In the genomic region with DNA sequence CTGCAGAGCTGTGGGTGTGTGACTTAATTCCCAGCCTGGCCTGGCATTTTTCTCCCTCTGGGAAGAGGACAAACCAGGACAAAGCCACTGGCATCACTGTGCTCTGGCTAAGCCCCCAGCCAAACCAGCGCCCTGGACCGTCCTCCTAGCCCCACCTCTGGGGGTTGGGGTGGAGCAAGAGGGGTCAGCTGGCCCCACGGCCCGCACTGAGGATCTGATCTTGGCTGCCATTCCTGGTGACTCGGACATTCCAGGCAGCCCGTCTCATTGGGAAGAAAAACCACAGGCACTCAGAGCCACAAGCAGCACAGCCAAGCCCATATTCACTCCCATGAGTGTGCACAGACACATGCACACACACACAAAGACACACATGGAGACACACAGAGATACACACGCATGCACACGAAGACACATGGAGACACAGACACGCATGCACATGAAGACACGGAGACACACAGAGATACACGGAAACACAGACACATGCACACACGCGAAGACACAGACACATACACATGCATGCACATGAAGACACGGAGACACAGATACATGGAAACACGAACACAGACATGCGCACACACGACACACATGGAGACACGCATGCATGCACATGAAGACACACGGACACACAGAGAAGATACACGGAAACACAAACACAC, we compare ENCODE assay signal across 9 cellular contexts. TPM values are rescaled to one million over a fixed set of nuclear protein-coding genes. Genes with fewer than 3 reads are reported as not detected.
DNase-seq lines count a peak whose midpoint lies in the region; ATAC-seq, FAIRE-seq and TF ChIP-seq lines count a peak whose summit lies in the region.
"Had no signal": no experiment of that assay in that cellular context is flagged by ENCODE, and none has a peak within 500 bp of the region (broad histone marks: within the 10 kb centered on the region; RNA-seq: fewer than 3 reads in every experiment).

No MANE protein-coding gene starts in this region.

- H3K4me3 ChIP-seq in endodermal cell (ENCODE audit: low read length) = no peak overlapping the region
- no peak overlapping the region for H3K4me3 ChIP-seq in mesodermal cell (ENCODE audit: extremely low read depth, insufficient read depth, low read length, poor library complexity, severe bottlenecking)
- H3K4me3 ChIP-seq in vagina = peak overlapping the region in 1 of 2 donors; percentile 14

- H3K4me3 Mint-ChIP-seq in endodermal cell = no peak overlapping the region
- H3K4me3 Mint-ChIP-seq: activated naive CD8-positive, alpha-beta T cell treated with anti-CD3 and anti-CD28 coated beads, Interleukin-2, amount 10 ng/mL, durations not matched to agents 7 days and 5 days had no signal

- H3K9ac ChIP-seq in endodermal cell (ENCODE audit: extremely low read depth, low read length, poor library complexity, severe bottlenecking) = no peak overlapping the region
- H3K9ac ChIP-seq: parathyroid adenoma had no signal

- H3K27ac Mint-ChIP-seq in endodermal cell = peak overlapping the region; percentile 39
- H3K27ac Mint-ChIP-seq: activated naive CD8-positive, alpha-beta T cell treated with anti-CD3 and anti-CD28 coated beads, Interleukin-2, amount 10 ng/mL, durations not matched to agents 7 days and 5 days had no signal

- peak; percentile 95 for DNase-seq in M059J (ENCODE audit: low read depth)
- DNase-seq in endodermal cell = peak; percentile 81
- no peak for DNase-seq in vagina (ENCODE audit: extremely low spot score in 2 of 2)
- DNase-seq in frontal cortex (ENCODE audit: low spot score in 2 of 2) = no peak
- DNase-seq in stimulated activated naive CD4-positive, alpha-beta T cell treated with Interleukin-2 at 50 U/mL for 16 hours (lab: John Stamatoyannopoulos, UW) = no peak
- DNase-seq: activated naive CD8-positive, alpha-beta T cell treated with anti-CD3 and anti-CD28 coated beads, Interleukin-2, amount 10 ng/mL, durations not matched to agents 7 days and 5 days had no signal

- no peak for TF ChIP-seq POLR2A in vagina (IDR thresholded peaks at IDR 0.05)

- no peak for TF ChIP-seq CTCF in endodermal cell (conservative IDR thresholded peaks at IDR 0.05)
- no peak for TF ChIP-seq CTCF in vagina (IDR thresholded peaks at IDR 0.05)

- no peaks in the 10 kb centered on the region for H3K9me3 Mint-ChIP-seq in endodermal cell
- H3K9me3 Mint-ChIP-seq: activated naive CD8-positive, alpha-beta T cell treated with anti-CD3 and anti-CD28 coated beads, Interleukin-2, amount 10 ng/mL, durations not matched to agents 7 days and 5 days had no signal

- H3K36me3 Mint-ChIP-seq in endodermal cell (ENCODE audit: low read depth) = no peaks in the 10 kb centered on the region
- H3K36me3 Mint-ChIP-seq: activated naive CD8-positive, alpha-beta T cell treated with anti-CD3 and anti-CD28 coated beads, Interleukin-2, amount 10 ng/mL, durations not matched to agents 7 days and 5 days had no signal

- intact Hi-C loops in vagina (cut with DNase I) = no loop called here

- ATAC-seq in HG03097 (IDR thresholded peaks at IDR 0.05; ENCODE audit: low FRiP score, unreplicated experiment) = no peak

- no peak overlapping the region for H3K27ac ChIP-seq in endodermal cell (ENCODE audit: low read depth, low read length)
- H3K27ac ChIP-seq in mesodermal cell (ENCODE audit: low read depth, low read length, severe bottlenecking) = peak overlapping the region; percentile 97
- peak overlapping the region; percentile 92 for H3K27ac ChIP-seq in vagina
- H3K27ac ChIP-seq: parathyroid adenoma had no signal

- H3K36me3 ChIP-seq in endodermal cell (ENCODE audit: control insufficient read depth, insufficient read depth, low read length) = no peaks in the 10 kb centered on the region
- H3K36me3 ChIP-seq in mesodermal cell (ENCODE audit: control insufficient read depth, insufficient read depth, low read length) = no peaks in the 10 kb centered on the region
- no peaks in the 10 kb centered on the region for H3K36me3 ChIP-seq in vagina

- no peak for FAIRE-seq in frontal cortex (lab: Jason Lieb, UNC)

- H3K9me3 ChIP-seq in endodermal cell (ENCODE audit: control insufficient read depth, low read length) (no peaks in the 10 kb centered on the region), mesodermal cell (ENCODE audit: control insufficient read depth, low read length) (no peaks in the 10 kb centered on the region), vagina (no peaks in the 10 kb centered on the region)

- H3K4me1 ChIP-seq in endodermal cell (ENCODE audit: control insufficient read depth, insufficient read depth, low read length) = peaks cover 3% of the 10 kb centered on the region
- peaks cover 39% of the 10 kb centered on the region for H3K4me1 ChIP-seq in mesodermal cell (ENCODE audit: control insufficient read depth, insufficient read depth, low read length, poor library complexity, severe bottlenecking)
- H3K4me1 ChIP-seq in vagina = peaks cover 67% of the 10 kb centered on the region
- H3K4me1 ChIP-seq: parathyroid adenoma had no signal

- no peaks in the 10 kb centered on the region for H3K27me3 ChIP-seq in endodermal cell (ENCODE audit: control insufficient read depth, insufficient read depth, low read length, poor library complexity, severe bottlenecking)
- H3K27me3 ChIP-seq in vagina = no peaks in the 10 kb centered on the region

- H3K27me3 Mint-ChIP-seq in endodermal cell (ENCODE audit: insufficient read depth) = peaks cover 8% of the 10 kb centered on the region

- 89 to 90% methylated on average over 14 to 20 of the region's 20 CpGs for WGBS in endodermal cell (ENCODE audit: insufficient coverage in 1 of 2, insufficient read length in 1 of 2), 2 experiments
- 62 to 68% methylated on average over 17 to 19 of the region's 20 CpGs for WGBS in mesodermal cell (ENCODE audit: insufficient coverage in 2 of 2), 2 experiments

- peaks cover 20% of the 10 kb centered on the region for H3K4me1 Mint-ChIP-seq in endodermal cell

RNA-seq across cellular contexts. Expression of gene MXRA8, which starts 2.3 kb away (rescaled TPM):
- total RNA-seq in M059J (2014; rRNA removed; shearing (Covaris generic)) = 0.25 and 2.6 TPM in 2 replicates
- 10 to 100 TPM; 28.3 to 29.2 TPM for total RNA-seq in endodermal cell
- 144 TPM for polyA plus RNA-seq in endodermal cell (2013, experiment 1 of 2)
- polyA plus RNA-seq in endodermal cell (2013, experiment 2 of 2) = 128 TPM
- 234 TPM for polyA plus RNA-seq in mesodermal cell (2013, experiment 1 of 2)
- polyA plus RNA-seq in mesodermal cell (2013, experiment 2 of 2) = 205 TPM
- 136 TPM for total RNA-seq in vagina
- total RNA-seq in frontal cortex = 10.2 TPM

RNA-seq across cellular contexts. Expression of gene DVL1, which starts 11.4 kb away (rescaled TPM):
- total RNA-seq in M059J (2014; rRNA removed; shearing (Covaris generic)) = 22.4 and 34.5 TPM in 2 replicates
- 10 to 100 TPM; 71.9 to 73.3 TPM for total RNA-seq in endodermal cell
- polyA plus RNA-seq in endodermal cell (2013, experiment 1 of 2) = 56.7 TPM
- 48.1 TPM for polyA plus RNA-seq in endodermal cell (2013, experiment 2 of 2)
- 41.8 TPM for polyA plus RNA-seq in mesodermal cell (2013, experiment 1 of 2)
- 32.0 TPM for polyA plus RNA-seq in mesodermal cell (2013, experiment 2 of 2)
- 72.4 TPM for total RNA-seq in vagina
- total RNA-seq in frontal cortex = 65.2 TPM

RNA-seq across cellular contexts. Expression of gene AURKAIP1, which starts 14.4 kb away (rescaled TPM):
- total RNA-seq in M059J (2014; rRNA removed; shearing (Covaris generic)) = 141 and 178 TPM in 2 replicates
- total RNA-seq in endodermal cell (100 to 1,000 TPM; 159 to 162 TPM), vagina (94.5 TPM), frontal cortex (31.0 TPM)
- polyA plus RNA-seq in endodermal cell (2013, experiment 1 of 2) = 82.4 TPM
- 74.8 TPM for polyA plus RNA-seq in endodermal cell (2013, experiment 2 of 2)
- polyA plus RNA-seq in mesodermal cell (2013, experiment 1 of 2) = 103 TPM
- 83.9 TPM for polyA plus RNA-seq in mesodermal cell (2013, experiment 2 of 2)

RNA-seq across cellular contexts. Expression of gene TAS1R3, which starts 29.6 kb away (rescaled TPM):
- total RNA-seq in M059J (2014; rRNA removed; shearing (Covaris generic)) = not detected in 2 replicates
- total RNA-seq in endodermal cell = under 1 TPM; 0.09 to 0.35 TPM
- 0.21 TPM for polyA plus RNA-seq in endodermal cell (2013, experiment 1 of 2)
- polyA plus RNA-seq in endodermal cell (2013, experiment 2 of 2) = 0.21 TPM
- 0.11 TPM for polyA plus RNA-seq in mesodermal cell (2013, experiment 1 of 2)
- polyA plus RNA-seq in mesodermal cell (2013, experiment 2 of 2) = 0.10 TPM
- 0.74 TPM for total RNA-seq in vagina
- 0.41 TPM for total RNA-seq in frontal cortex

RNA-seq across cellular contexts. Expression of gene CPTP, which starts 36.0 kb away (rescaled TPM):
- total RNA-seq in M059J (2014; rRNA removed; shearing (Covaris generic)) = 22.4 and 35.1 TPM in 2 replicates
- total RNA-seq in endodermal cell (10 to 100 TPM; 12.0 to 13.6 TPM), vagina (20.9 TPM), frontal cortex (14.3 TPM)
- polyA plus RNA-seq in endodermal cell (2013, experiment 1 of 2) = 12.8 TPM
- 11.3 TPM for polyA plus RNA-seq in endodermal cell (2013, experiment 2 of 2)
- 15.0 TPM for polyA plus RNA-seq in mesodermal cell (2013, experiment 1 of 2)
- 11.1 TPM for polyA plus RNA-seq in mesodermal cell (2013, experiment 2 of 2)

Comparison
In these comparisons a context has a peak if more than half of its experiments do, and no peak if none do; other contexts are left out.
1. DNase-seq: peak in M059J (single experiment) and endodermal cell (single experiment); none in vagina (0 of 2), frontal cortex (0 of 2) and stimulated activated naive CD4-positive, alpha-beta T cell treated with Interleukin-2 at 50 U/mL for 16 hours (single experiment).